Comparison of ENCODE assay signal across 1 cellular context in the genomic region with DNA sequence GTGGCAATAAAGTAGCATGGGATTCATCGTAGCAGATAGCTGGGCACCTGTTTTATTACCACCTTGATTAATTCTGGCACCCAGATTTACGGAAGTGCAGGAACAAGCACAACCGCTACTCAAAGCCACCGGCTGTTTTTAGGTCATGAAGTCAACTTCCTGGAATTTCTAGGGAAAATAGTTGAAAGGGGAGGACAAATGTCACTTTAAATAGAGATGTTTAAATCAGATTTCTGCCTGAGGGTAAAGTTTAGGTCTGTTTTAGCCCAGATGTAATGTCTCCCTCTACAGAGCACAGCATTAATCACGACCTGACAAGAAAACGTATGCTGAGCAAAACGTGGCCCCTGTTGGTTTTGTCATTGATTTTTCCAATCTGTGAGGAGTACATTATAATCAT.
TF ChIP-seq lines count a peak whose summit lies in the region.

No MANE protein-coding gene starts in this region.

TF ChIP-seq in GM23338, 12 proteins besides CTCF, POLR2A, EP300 and RAD21 (continued from another document):
- TF ChIP-seq POLR2AphosphoS5 (IDR thresholded peaks at IDR 0.05; ENCODE audit: low read depth) (no peak), CREB1 (CRISPR knock-in tag; IDR thresholded peaks at IDR 0.05; ENCODE audit: low read depth) (no peak), ZNF331 (CRISPR knock-in tag; IDR thresholded peaks at IDR 0.05; ENCODE audit: low read depth) (no peak), JUNB (IDR thresholded peaks at IDR 0.05; ENCODE audit: unreplicated experiment) (no peak), EZH2phosphoT487 (IDR thresholded peaks at IDR 0.05; ENCODE audit: unreplicated experiment) (no peak), EZH2 (IDR thresholded peaks at IDR 0.05; ENCODE audit: low read depth, unreplicated experiment) (no peak), STAT1 (IDR thresholded peaks at IDR 0.05; ENCODE audit: unreplicated experiment) (no peak), NANOG (IDR thresholded peaks at IDR 0.05; ENCODE audit: borderline replicate concordance) (no peak), REST (IDR thresholded peaks at IDR 0.05; ENCODE audit: unreplicated experiment) (no peak), ZNF114 (CRISPR knock-in tag; IDR thresholded peaks at IDR 0.05) (no peak)
- TF ChIP-seq, protein P1, sequence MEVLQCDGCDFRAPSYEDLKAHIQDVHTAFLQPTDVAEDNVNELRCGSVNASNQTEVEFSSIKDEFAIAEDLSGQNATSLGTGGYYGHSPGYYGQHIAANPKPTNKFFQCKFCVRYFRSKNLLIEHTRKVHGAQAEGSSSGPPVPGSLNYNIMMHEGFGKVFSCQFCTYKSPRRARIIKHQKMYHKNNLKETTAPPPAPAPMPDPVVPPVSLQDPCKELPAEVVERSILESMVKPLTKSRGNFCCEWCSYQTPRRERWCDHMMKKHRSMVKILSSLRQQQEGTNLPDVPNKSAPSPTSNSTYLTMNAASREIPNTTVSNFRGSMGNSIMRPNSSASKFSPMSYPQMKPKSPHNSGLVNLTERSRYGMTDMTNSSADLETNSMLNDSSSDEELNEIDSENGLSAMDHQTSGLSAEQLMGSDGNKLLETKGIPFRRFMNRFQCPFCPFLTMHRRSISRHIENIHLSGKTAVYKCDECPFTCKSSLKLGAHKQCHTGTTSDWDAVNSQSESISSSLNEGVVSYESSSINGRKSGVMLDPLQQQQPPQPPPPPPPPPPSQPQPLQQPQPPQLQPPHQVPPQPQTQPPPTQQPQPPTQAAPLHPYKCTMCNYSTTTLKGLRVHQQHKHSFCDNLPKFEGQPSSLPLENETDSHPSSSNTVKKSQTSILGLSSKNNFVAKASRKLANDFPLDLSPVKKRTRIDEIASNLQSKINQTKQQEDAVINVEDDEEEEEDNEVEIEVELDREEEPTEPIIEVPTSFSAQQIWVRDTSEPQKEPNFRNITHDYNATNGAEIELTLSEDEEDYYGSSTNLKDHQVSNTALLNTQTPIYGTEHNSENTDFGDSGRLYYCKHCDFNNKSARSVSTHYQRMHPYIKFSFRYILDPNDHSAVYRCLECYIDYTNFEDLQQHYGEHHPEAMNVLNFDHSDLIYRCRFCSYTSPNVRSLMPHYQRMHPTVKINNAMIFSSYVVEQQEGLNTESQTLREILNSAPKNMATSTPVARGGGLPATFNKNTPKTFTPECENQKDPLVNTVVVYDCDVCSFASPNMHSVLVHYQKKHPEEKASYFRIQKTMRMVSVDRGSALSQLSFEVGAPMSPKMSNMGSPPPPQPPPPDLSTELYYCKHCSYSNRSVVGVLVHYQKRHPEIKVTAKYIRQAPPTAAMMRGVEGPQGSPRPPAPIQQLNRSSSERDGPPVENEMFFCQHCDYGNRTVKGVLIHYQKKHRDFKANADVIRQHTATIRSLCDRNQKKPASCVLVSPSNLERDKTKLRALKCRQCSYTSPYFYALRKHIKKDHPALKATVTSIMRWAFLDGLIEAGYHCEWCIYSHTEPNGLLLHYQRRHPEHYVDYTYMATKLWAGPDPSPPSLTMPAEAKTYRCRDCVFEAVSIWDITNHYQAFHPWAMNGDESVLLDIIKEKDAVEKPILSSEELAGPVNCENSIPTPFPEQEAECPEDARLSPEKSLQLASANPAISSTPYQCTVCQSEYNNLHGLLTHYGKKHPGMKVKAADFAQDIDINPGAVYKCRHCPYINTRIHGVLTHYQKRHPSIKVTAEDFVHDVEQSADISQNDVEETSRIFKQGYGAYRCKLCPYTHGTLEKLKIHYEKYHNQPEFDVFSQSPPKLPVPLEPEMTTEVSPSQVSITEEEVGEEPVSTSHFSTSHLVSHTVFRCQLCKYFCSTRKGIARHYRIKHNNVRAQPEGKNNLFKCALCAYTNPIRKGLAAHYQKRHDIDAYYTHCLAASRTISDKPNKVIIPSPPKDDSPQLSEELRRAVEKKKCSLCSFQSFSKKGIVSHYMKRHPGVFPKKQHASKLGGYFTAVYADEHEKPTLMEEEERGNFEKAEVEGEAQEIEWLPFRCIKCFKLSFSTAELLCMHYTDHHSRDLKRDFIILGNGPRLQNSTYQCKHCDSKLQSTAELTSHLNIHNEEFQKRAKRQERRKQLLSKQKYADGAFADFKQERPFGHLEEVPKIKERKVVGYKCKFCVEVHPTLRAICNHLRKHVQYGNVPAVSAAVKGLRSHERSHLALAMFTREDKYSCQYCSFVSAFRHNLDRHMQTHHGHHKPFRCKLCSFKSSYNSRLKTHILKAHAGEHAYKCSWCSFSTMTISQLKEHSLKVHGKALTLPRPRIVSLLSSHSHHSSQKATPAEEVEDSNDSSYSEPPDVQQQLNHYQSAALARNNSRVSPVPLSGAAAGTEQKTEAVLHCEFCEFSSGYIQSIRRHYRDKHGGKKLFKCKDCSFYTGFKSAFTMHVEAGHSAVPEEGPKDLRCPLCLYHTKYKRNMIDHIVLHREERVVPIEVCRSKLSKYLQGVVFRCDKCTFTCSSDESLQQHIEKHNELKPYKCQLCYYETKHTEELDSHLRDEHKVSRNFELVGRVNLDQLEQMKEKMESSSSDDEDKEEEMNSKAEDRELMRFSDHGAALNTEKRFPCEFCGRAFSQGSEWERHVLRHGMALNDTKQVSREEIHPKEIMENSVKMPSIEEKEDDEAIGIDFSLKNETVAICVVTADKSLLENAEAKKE (CRISPR knock-in tag; IDR thresholded peaks at IDR 0.05) = no peak
TF ChIP-seq in GM23338: peak in this region for 0.
